ENCODE assay signal across 8 cellular contexts in genomic region chr5:38463634-38464521, GRCh38.
DNase-seq lines count a peak whose midpoint lies in the region; ATAC-seq, FAIRE-seq and TF ChIP-seq lines count a peak whose summit lies in the region.

No MANE protein-coding gene starts in this region.

- TF ChIP-seq CTCF in fibroblast of mammary gland (conservative IDR thresholded peaks at IDR 0.05; ENCODE audit: control insufficient read depth, insufficient read depth, low read depth, low read length) (no peak), pancreas (IDR thresholded peaks at IDR 0.05) (no peak)

- no peak for FAIRE-seq in pancreas (lab: Jason Lieb, UNC)

- peak; percentile 75 for DNase-seq in AG20443 (ENCODE audit: low spot score)
- DNase-seq in RPMI7951 (ENCODE audit: low read depth) = peak; percentile 94
- DNase-seq in fibroblast of mammary gland (ENCODE audit: low read depth) = peak; percentile 96
- no peak for DNase-seq in pancreas
- DNase-seq in middle frontal gyrus (ENCODE audit: extremely low spot score, low spot score) = no peak
- DNase-seq in globus pallidus (ENCODE audit: low spot score) = no peak
- no peak for DNase-seq in SKM-1 treated with dmso at 0.1 percent for 144 hours (lab: John Stamatoyannopoulos, UW; ENCODE audit: unreplicated experiment)

- H3K36me3 ChIP-seq in pancreas = no peaks in the 10 kb centered on the region

- no peaks in the 10 kb centered on the region for H3K4me1 ChIP-seq in pancreas

- no peaks in the 10 kb centered on the region for H3K27me3 ChIP-seq in pancreas

- whole genome bisulfite sequencing in pancreas, 2 donors = 39 to 45% methylated on average over 10 of the region's 10 CpGs

- H3K4me3 ChIP-seq in fibroblast of mammary gland (ENCODE audit: control insufficient read depth, low read depth, low read length) (no peak overlapping the region), pancreas (no peak overlapping the region)

- H3K27ac ChIP-seq in pancreas = no peak overlapping the region

- intact Hi-C loops in pancreas (cut with DNase I) = no loop called here

- H3K9me3 ChIP-seq in pancreas = no peaks in the 10 kb centered on the region

- ATAC-seq in pancreas (peak in 3 of 4 donors; percentile 28 to 67 (median 34)), GM21825 (IDR thresholded peaks at IDR 0.05; ENCODE audit: unreplicated experiment) (no peak)

Comparison
In these comparisons a context has a peak if more than half of its experiments do, and no peak if none do; other contexts are left out.
1. DNase-seq: peak in AG20443 (single experiment), RPMI7951 (single experiment) and fibroblast of mammary gland (single experiment); none in pancreas (0 of 6), middle frontal gyrus (single experiment), globus pallidus (single experiment) and SKM-1 treated with dmso at 0.1 percent for 144 hours (single experiment).